In the genomic region with DNA sequence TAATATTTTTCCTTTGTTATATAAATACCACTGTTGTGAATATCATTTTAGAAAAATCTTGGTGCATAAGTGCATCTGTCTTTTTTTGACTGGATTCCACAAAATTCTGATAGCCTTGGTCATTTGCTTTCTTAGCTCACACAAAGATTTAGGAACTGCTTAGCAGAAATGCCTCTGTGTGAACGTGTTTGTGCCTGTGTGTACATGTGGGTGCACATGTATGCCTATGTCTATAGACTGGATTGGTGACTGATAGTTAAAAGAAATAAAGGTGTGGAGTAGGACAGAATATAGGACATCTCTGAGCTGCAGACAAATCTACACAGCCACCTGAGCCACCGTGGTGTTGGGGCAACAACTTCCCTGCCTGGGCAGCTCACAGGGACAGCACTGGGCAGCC, we compare ENCODE assay signal across 22 cellular contexts.
DNase-seq lines count a peak whose midpoint lies in the region; FAIRE-seq and TF ChIP-seq lines count a peak whose summit lies in the region.
"Had no signal": no experiment of that assay in that cellular context is flagged by ENCODE, and none has a peak within 500 bp of the region (broad histone marks: within the 10 kb centered on the region; RNA-seq: fewer than 3 reads in every experiment).

No MANE protein-coding gene starts in this region.

- H3K36me3 ChIP-seq in bronchial epithelial cell (ENCODE audit: control insufficient read depth, insufficient read depth, low read length) (no peaks in the 10 kb centered on the region), neuronal stem cell (replicated peaks in 1 of 2; ENCODE audit: control insufficient read depth in 2 of 2, insufficient read depth in 2 of 2, low read length in 2 of 2) (no peaks in the 10 kb centered on the region)
- H3K36me3 ChIP-seq: BLaER1 treated with 17β-estradiol and CSF1 and Interleukin-3, amounts not matched to agents 10 nM and 100 nM had no signal

- no peak overlapping the region for H2BK5ac ChIP-seq in neuronal stem cell (ENCODE audit: low read length)

- H2AFZ ChIP-seq in neuronal stem cell (ENCODE audit: low read length) = no peak overlapping the region

- no peak overlapping the region for H3K4me2 ChIP-seq in neuronal stem cell (ENCODE audit: insufficient read depth, low read length, poor library complexity, severe bottlenecking)
- H3K4me2 ChIP-seq: A549; BLaER1 treated with 17β-estradiol and CSF1 and Interleukin-3, amounts not matched to agents 10 nM and 100 nM had no signal

- no peak overlapping the region for H3K4ac ChIP-seq in neuronal stem cell (ENCODE audit: low read length)

- H3K23ac ChIP-seq in neuronal stem cell (ENCODE audit: low read depth, low read length, poor library complexity) = no peak overlapping the region

- H3K79me1 ChIP-seq in neuronal stem cell (ENCODE audit: low read depth, low read length) = no peaks in the 10 kb centered on the region

- H4K8ac ChIP-seq in neuronal stem cell (ENCODE audit: low read depth, low read length) = no peak overlapping the region

- no peak overlapping the region for H2BK15ac ChIP-seq in neuronal stem cell (ENCODE audit: low read length)

- in situ Hi-C loops in GM13977 (cut with MboI; ENCODE audit: low pct_unique_long_range_greater_than_20kb, low sequenced_read_pairs, unreplicated experiment) = no loop called here

- H3K4me3 ChIP-seq in bronchial epithelial cell (ENCODE audit: low read depth, low read length) = no peak overlapping the region
- H3K4me3 ChIP-seq in epithelial cell of esophagus (ENCODE audit: low read length) = no peak overlapping the region
- no peak overlapping the region for H3K4me3 ChIP-seq in neuronal stem cell (ENCODE audit: low read length in 2 of 2)
- H3K4me3 ChIP-seq: A549; BLaER1 treated with 17β-estradiol and CSF1 and Interleukin-3, amounts not matched to agents 10 nM and 100 nM had no signal

- H3K4me1 ChIP-seq in neuronal stem cell (ENCODE audit: control insufficient read depth in 2 of 2, insufficient read depth in 1 of 2, low read depth in 1 of 2, low read length in 2 of 2) = no peaks in the 10 kb centered on the region
- H3K4me1 ChIP-seq: A549; BLaER1 treated with 17β-estradiol and CSF1 and Interleukin-3, amounts not matched to agents 10 nM and 100 nM; Caco-2 had no signal

- H3K9me3 ChIP-seq in neuronal stem cell (replicated peaks in 1 of 2; ENCODE audit: control insufficient read depth in 2 of 2, insufficient read depth in 1 of 2, low read depth in 1 of 2, low read length in 2 of 2) = no peaks in the 10 kb centered on the region
- H3K9me3 ChIP-seq: A549, Caco-2 had no signal

- DNase-seq in bronchial epithelial cell (ENCODE audit: low read depth) (peak; percentile 58), epithelial cell of esophagus (ENCODE audit: low read depth) (peak; percentile 18), neuronal stem cell (ENCODE audit: low spot score) (no peak), urothelium cell line (ENCODE audit: low spot score) (no peak), superior temporal gyrus (ENCODE audit: extremely low spot score) (no peak), GM13977 (ENCODE audit: low spot score) (no peak), GOT3 (lab: John Stamatoyannopoulos, UW) (no peak)
- DNase-seq: 8988T; AML-193; Caco-2; Calu3; CD4-positive, alpha-beta T cell; CD8-positive, alpha-beta T cell; DMS79 treated with DMSO at 0.1 percent for 48 hours; GF-D8 had no signal

- FAIRE-seq in bronchial epithelial cell (lab: Jason Lieb, UNC) = no peak
- FAIRE-seq in urothelium cell line (lab: Jason Lieb, UNC) = peak; percentile 5
- FAIRE-seq: A549, D721Med, G401.6, GM12891, GM18507 had no signal

- peak overlapping the region; percentile 30 for H3K9ac ChIP-seq in neuronal stem cell (ENCODE audit: low read depth, low read length, poor library complexity)
- H3K9ac ChIP-seq: BLaER1 treated with 17β-estradiol and CSF1 and Interleukin-3, amounts not matched to agents 10 nM and 100 nM had no signal

- no CpG with 5 or more reads among the region's 2 CpGs for WGBS in neuronal stem cell (ENCODE audit: extremely low coverage in 2 of 2, insufficient read length in 2 of 2, insufficient replicate concordance in 1 of 2), 2 donors

- H2AK5ac ChIP-seq in neuronal stem cell (ENCODE audit: low read depth, low read length) = no peak overlapping the region

- peak overlapping the region; percentile 63 for H3K14ac ChIP-seq in neuronal stem cell (ENCODE audit: low read length)

- no peak overlapping the region for H4K91ac ChIP-seq in neuronal stem cell (ENCODE audit: low read depth, low read length, poor library complexity)

- TF ChIP-seq CTCF in bronchial epithelial cell (IDR thresholded peaks at IDR 0.05; ENCODE audit: insufficient read depth, low read length, severe bottlenecking) (no peak), epithelial cell of esophagus (IDR thresholded peaks at IDR 0.05; ENCODE audit: insufficient read depth, low read depth, low read length, missing control alignments) (no peak), GM13977 (IDR thresholded peaks at IDR 0.05; ENCODE audit: extremely low read depth, insufficient read depth, missing control alignments) (no peak)

- H2BK120ac ChIP-seq in neuronal stem cell (ENCODE audit: low read depth, low read length) = no peak overlapping the region

- H3K27ac ChIP-seq in neuronal stem cell (replicated peaks; ENCODE audit: low read length) = no peak overlapping the region
- H3K27ac ChIP-seq: A549; BLaER1 treated with 17β-estradiol and CSF1 and Interleukin-3, amounts not matched to agents 10 nM and 100 nM; C4-2B had no signal

- no peak overlapping the region for H3K18ac ChIP-seq in neuronal stem cell (ENCODE audit: low read length)

- no peaks in the 10 kb centered on the region for H3K27me3 ChIP-seq in bronchial epithelial cell (ENCODE audit: control insufficient read depth, insufficient read depth, low read length)
- no peaks in the 10 kb centered on the region for H3K27me3 ChIP-seq in neuronal stem cell (ENCODE audit: control insufficient read depth in 3 of 3, insufficient read depth in 3 of 3, low read depth in 1 of 3, low read length in 3 of 3)
- H3K27me3 ChIP-seq: BLaER1 treated with 17β-estradiol and CSF1 and Interleukin-3, amounts not matched to agents 10 nM and 100 nM had no signal

- no peak overlapping the region for H2BK12ac ChIP-seq in neuronal stem cell (ENCODE audit: low read length)

Comparison
In these comparisons a context has a peak if more than half of its experiments do, and no peak if none do; other contexts are left out.
1. DNase-seq: peak in bronchial epithelial cell (single experiment) and epithelial cell of esophagus (single experiment); none in neuronal stem cell (single experiment), urothelium cell line (single experiment), superior temporal gyrus (single experiment), GM13977 (single experiment) and GOT3 (single experiment).